Comparison of ENCODE assay signal across 8 cellular contexts in genomic region chr12:132828706-132829534, GRCh38.
DNase-seq lines count a peak whose midpoint lies in the region; ATAC-seq and TF ChIP-seq lines count a peak whose summit lies in the region.

A gene with protein sequence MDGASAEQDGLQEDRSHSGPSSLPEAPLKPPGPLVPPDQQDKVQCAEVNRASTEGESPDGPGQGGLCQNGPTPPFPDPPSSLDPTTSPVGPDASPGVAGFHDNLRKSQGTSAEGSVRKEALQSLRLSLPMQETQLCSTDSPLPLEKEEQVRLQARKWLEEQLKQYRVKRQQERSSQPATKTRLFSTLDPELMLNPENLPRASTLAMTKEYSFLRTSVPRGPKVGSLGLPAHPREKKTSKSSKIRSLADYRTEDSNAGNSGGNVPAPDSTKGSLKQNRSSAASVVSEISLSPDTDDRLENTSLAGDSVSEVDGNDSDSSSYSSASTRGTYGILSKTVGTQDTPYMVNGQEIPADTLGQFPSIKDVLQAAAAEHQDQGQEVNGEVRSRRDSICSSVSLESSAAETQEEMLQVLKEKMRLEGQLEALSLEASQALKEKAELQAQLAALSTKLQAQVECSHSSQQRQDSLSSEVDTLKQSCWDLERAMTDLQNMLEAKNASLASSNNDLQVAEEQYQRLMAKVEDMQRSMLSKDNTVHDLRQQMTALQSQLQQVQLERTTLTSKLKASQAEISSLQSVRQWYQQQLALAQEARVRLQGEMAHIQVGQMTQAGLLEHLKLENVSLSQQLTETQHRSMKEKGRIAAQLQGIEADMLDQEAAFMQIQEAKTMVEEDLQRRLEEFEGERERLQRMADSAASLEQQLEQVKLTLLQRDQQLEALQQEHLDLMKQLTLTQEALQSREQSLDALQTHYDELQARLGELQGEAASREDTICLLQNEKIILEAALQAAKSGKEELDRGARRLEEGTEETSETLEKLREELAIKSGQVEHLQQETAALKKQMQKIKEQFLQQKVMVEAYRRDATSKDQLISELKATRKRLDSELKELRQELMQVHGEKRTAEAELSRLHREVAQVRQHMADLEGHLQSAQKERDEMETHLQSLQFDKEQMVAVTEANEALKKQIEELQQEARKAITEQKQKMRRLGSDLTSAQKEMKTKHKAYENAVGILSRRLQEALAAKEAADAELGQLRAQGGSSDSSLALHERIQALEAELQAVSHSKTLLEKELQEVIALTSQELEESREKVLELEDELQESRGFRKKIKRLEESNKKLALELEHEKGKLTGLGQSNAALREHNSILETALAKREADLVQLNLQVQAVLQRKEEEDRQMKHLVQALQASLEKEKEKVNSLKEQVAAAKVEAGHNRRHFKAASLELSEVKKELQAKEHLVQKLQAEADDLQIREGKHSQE (N-terminal part only) (minus strand): TSS chr12:132828869. CDS start chr12:132822128, 6,741 bp downstream.

- ATAC-seq in GM18517 (IDR thresholded peaks at IDR 0.05; ENCODE audit: unreplicated experiment) (peak; percentile 71), HG03039 (IDR thresholded peaks at IDR 0.05; ENCODE audit: unreplicated experiment) (peak; percentile 83)

- DNase-seq in NCI-H2081 treated with DMSO at 0.1 percent for 48 hours (lab: John Stamatoyannopoulos, UW) (peak; percentile 43), T1000 (lab: John Stamatoyannopoulos, UW) (peak; percentile 75), astrocyte of the hippocampus (ENCODE audit: low read depth, low spot score) (peak; percentile 98), hypothalamus (lab: John Stamatoyannopoulos, UW) (peak; percentile 54 to 95 (median 87)), retinal pigment epithelial cell (ENCODE audit: low read depth) (peak; percentile 75), cortex of kidney (lab: John Stamatoyannopoulos, UW) (no peak)

- H3K4me3 ChIP-seq in retinal pigment epithelial cell (ENCODE audit: low read length): peak within 1 kb of the TSS; percentile 95

- TF ChIP-seq CTCF in retinal pigment epithelial cell (conservative IDR thresholded peaks at IDR 0.05; ENCODE audit: low read depth, low read length): no peak
